In the genomic region with DNA sequence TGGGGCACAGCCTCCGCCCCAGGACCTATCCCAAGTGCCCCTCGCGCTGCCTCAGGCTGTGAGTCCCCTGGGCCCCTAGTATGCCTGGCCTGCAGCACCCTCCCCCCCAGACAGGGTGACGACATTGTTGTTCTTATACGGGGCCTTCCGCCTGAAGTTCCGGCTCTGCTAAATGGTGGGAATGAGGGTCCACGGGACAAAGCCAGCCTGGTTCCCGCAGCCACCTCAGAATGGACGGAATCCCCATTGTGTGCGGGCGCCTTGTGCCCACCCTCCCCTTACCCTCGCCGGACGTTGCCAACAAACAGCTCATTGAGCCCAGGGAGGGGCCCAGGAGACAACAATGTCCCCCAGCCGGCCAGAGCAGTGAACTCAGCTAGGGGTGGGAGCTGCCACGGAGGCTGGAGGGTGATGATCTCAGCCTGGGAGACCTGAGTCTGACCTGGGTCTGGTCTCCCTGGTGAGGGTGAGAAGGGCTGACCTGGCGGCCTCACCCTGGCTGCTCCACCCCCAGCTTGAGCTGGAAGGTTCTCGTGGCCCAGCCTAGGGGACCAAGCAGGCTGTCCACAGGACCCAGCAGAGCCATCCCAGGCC, we compare ENCODE assay signal across 22 cellular contexts. TPM values are rescaled to one million over a fixed set of nuclear protein-coding genes. Genes with fewer than 3 reads are reported as not detected.
A peak's percentile ranks its signal among the peaks of the same experiment; 100 is the strongest.
DNase-seq lines count a peak whose midpoint lies in the region; ATAC-seq, FAIRE-seq and TF ChIP-seq lines count a peak whose summit lies in the region.
"Had no signal": no experiment of that assay in that cellular context is flagged by ENCODE, and none has a peak within 500 bp of the region (broad histone marks: within the 10 kb centered on the region; RNA-seq: fewer than 3 reads in every experiment).

No MANE protein-coding gene starts in this region.

- no peak overlapping the region for H3K4ac ChIP-seq in IMR-90 (ENCODE audit: low read depth, low read length)

- H3K18ac ChIP-seq in IMR-90 (ENCODE audit: low read depth, low read length) = no peak overlapping the region

- no peak overlapping the region for H2BK20ac ChIP-seq in IMR-90 (ENCODE audit: low read depth, low read length)

- DNase-seq in IMR-90 (no peak), endothelial cell of umbilical vein (ENCODE audit: low read depth, low spot score) (peak; percentile 68), left lung (no peak), gastrocnemius medialis (no peak), foreskin keratinocyte (no peak), NCI-H69 (lab: John Stamatoyannopoulos, UW) (no peak)
- no peak for DNase-seq in activated CD4-positive, alpha-beta T cell treated with anti-CD3 and anti-CD28 coated beads, Interleukin-2, amount 50 U/mL, for 4 hours
- DNase-seq: activated naive CD4-positive, alpha-beta T cell treated with anti-CD3 and anti-CD28 coated beads, Interleukin-2, amount 10 ng/mL, durations not matched to agents 7 days and 5 days; activated T-cell treated with anti-CD3 and anti-CD28 coated beads, Interleukin-2, amount 50 U/mL, for 48 hours; CD4-positive, CD25-positive, alpha-beta regulatory T cell; DMS 273 treated with DMSO at 0.1 percent for 48 hours; H7; islet precursor cell; midbrain; NCI-H187 treated with DMSO at 0.1 percent for 48 hours; NCI-H2227 treated with DMSO at 0.1 percent for 48 hours; stimulated activated CD4-positive, alpha-beta T cell treated with anti-CD3 and anti-CD28 coated beads, Interleukin-2, amount 100 ng/mL, for 24 hours; testis had no signal

- H3K4me2 ChIP-seq in IMR-90 (ENCODE audit: low read depth, low read length) = no peak overlapping the region
- peak overlapping the region; percentile 14 for H3K4me2 ChIP-seq in endothelial cell of umbilical vein (ENCODE audit: insufficient read depth, low read length)
- H3K4me2 ChIP-seq: KMS-11 had no signal

- no peaks in the 10 kb centered on the region for H3K79me2 ChIP-seq in endothelial cell of umbilical vein (ENCODE audit: control insufficient read depth, insufficient read depth, low read length)

- CTCF ChIA-PET in IMR-90 (lab: Yijun Ruan, JAX) (no interaction called here), endothelial cell of umbilical vein (lab: Charles Lee) (interaction anchor here (0.9 to 6.5 kb wide), 10 partner anchors 9 to 100 kb away, joined by 3 to 100 read pairs (median 5); partner anchors contain the start of gene DLL4)

- H3K27ac ChIP-seq in IMR-90 (ENCODE audit: insufficient read depth, low read length) = no peak overlapping the region
- peak overlapping the region; percentile 95 for H3K27ac ChIP-seq in endothelial cell of umbilical vein (ENCODE audit: insufficient read depth, low read depth, low read length)
- H3K27ac ChIP-seq in left lung = peak overlapping the region; percentile 53 to 64
- peak overlapping the region; percentile 47 to 74 (median 68) for H3K27ac ChIP-seq in gastrocnemius medialis
- no peak overlapping the region for H3K27ac ChIP-seq in foreskin keratinocyte
- H3K27ac ChIP-seq: KMS-11, testis had no signal

- H3K56ac ChIP-seq in IMR-90 (ENCODE audit: extremely low read depth, insufficient read depth, low read length) = no peak overlapping the region; the same call in 1 of the 2 replicates

- H2AFZ ChIP-seq in IMR-90 (replicated peaks; ENCODE audit: low read length, poor library complexity) = peak overlapping the region; percentile 72
- H2AFZ ChIP-seq in endothelial cell of umbilical vein (ENCODE audit: low read depth, low read length) = peak overlapping the region; percentile 74

- H4K5ac ChIP-seq in IMR-90 (ENCODE audit: low read depth, low read length) = no peak overlapping the region

- H2AK9ac ChIP-seq in IMR-90 (replicated peaks; ENCODE audit: low read depth, low read length, poor library complexity) = peak overlapping the region; percentile 65

- no peaks in the 10 kb centered on the region for H4K20me1 ChIP-seq in IMR-90 (ENCODE audit: insufficient read depth, low read length)
- H4K20me1 ChIP-seq in endothelial cell of umbilical vein (replicated peaks; ENCODE audit: control insufficient read depth, extremely low read depth, insufficient read depth, low read length) = no peaks in the 10 kb centered on the region

- peaks cover 2% of the 10 kb centered on the region; the same call in 1 of the 2 replicates for H3K4me1 ChIP-seq in IMR-90 (ENCODE audit: control insufficient read depth, insufficient read depth, low read length)
- H3K4me1 ChIP-seq in endothelial cell of umbilical vein (ENCODE audit: control insufficient read depth, extremely low read depth, insufficient read depth, low read length) = peaks cover 46% of the 10 kb centered on the region
- peaks cover 0 to 23% of the 10 kb centered on the region in 2 donors for H3K4me1 ChIP-seq in left lung
- peaks cover 11 to 14% of the 10 kb centered on the region in 2 donors for H3K4me1 ChIP-seq in gastrocnemius medialis
- no peaks in the 10 kb centered on the region for H3K4me1 ChIP-seq in foreskin keratinocyte
- H3K4me1 ChIP-seq: testis had no signal

- peak; percentile 24; the same call in 1 of the 2 replicates for ATAC-seq in IMR-90 (ENCODE audit: low read depth)
- ATAC-seq in left lung = peak; percentile 7
- no peak for ATAC-seq in gastrocnemius medialis
- no peak for ATAC-seq in HG03159 (IDR thresholded peaks at IDR 0.05; ENCODE audit: unreplicated experiment)
- no peak for ATAC-seq in foreskin keratinocyte
- ATAC-seq: stimulated activated memory B cell treated with anti-CD40 and anti-IgM and Interleukin-4, amounts not matched to agents 10 μg/mL and 1 μg/mL and 100 μg/mL, for 72 hours had no signal

- H4K91ac ChIP-seq in IMR-90 (ENCODE audit: insufficient read depth, low read depth, low read length) = no peak overlapping the region

- no CpG with 5 or more reads among the region's 19 CpGs for WGBS in IMR-90 (ENCODE audit: extremely low coverage in 2 of 2, insufficient read length in 1 of 2), 2 experiments

- in situ Hi-C loops in IMR-90 (cut with MboI; ENCODE audit: low sequenced_read_pairs) (no loop called here), gastrocnemius medialis (cut with MboI; ENCODE audit: low sequenced_read_pairs in 4 of 4) (no loop called here)

- H3K9me3 ChIP-seq in IMR-90 (ENCODE audit: control insufficient read depth, insufficient read depth, low read length) (no peaks in the 10 kb centered on the region), endothelial cell of umbilical vein (replicated peaks; ENCODE audit: control insufficient read depth, insufficient read depth, low read length) (no peaks in the 10 kb centered on the region), left lung (no peaks in the 10 kb centered on the region), gastrocnemius medialis (no peaks in the 10 kb centered on the region)
- H3K9me3 ChIP-seq: testis had no signal

- intact Hi-C loops in IMR-90 (cut with micrococcal nuclease) (no loop called here), endothelial cell of umbilical vein (cut with micrococcal nuclease) (loop anchor here (1.0 kb wide), 3 partner anchors 10 to 22 kb away; partner anchors contain the start of gene DLL4), left lung (cut with DNase I) (no loop called here), gastrocnemius medialis (cut with DNase I; ENCODE audit: low total_unique reads) (no loop called here)

- TF ChIP-seq CTCF in IMR-90 (conservative IDR thresholded peaks at IDR 0.05; ENCODE audit: low read depth, low read length) (no peak), endothelial cell of umbilical vein (IDR thresholded peaks at IDR 0.05; ENCODE audit: extremely low read depth in 1 of 2, insufficient read depth in 1 of 2, low read depth in 1 of 2, low read length in 2 of 2) (no peak), left lung (IDR thresholded peaks at IDR 0.05) (no peak), gastrocnemius medialis (IDR thresholded peaks at IDR 0.05 in 4 of 5, conservative IDR thresholded peaks at IDR 0.05 in 1 of 5) (no peak), foreskin keratinocyte (conservative IDR thresholded peaks at IDR 0.05) (no peak)

- peak; percentile 71 for FAIRE-seq in endothelial cell of umbilical vein (lab: Jason Lieb, UNC)
- FAIRE-seq: frontal cortex had no signal

- H3K27me3 ChIP-seq in IMR-90 (ENCODE audit: control insufficient read depth, insufficient read depth, low read length) = no peaks in the 10 kb centered on the region
- no peaks in the 10 kb centered on the region for H3K27me3 ChIP-seq in endothelial cell of umbilical vein (ENCODE audit: control insufficient read depth in 2 of 2, insufficient read depth in 2 of 2, low read length in 2 of 2)
- no peaks in the 10 kb centered on the region for H3K27me3 ChIP-seq in left lung
- H3K27me3 ChIP-seq in gastrocnemius medialis = no peaks in the 10 kb centered on the region
- H3K27me3 ChIP-seq in foreskin keratinocyte = peaks cover 37% of the 10 kb centered on the region
- H3K27me3 ChIP-seq: testis had no signal

- H2AK5ac ChIP-seq in IMR-90 (ENCODE audit: low read depth, low read length) = no peak overlapping the region

- H3K23ac ChIP-seq in IMR-90 (ENCODE audit: low read depth, low read length) = no peak overlapping the region

- no peak overlapping the region; the same call in 2 of the 3 replicates for H2BK15ac ChIP-seq in IMR-90 (ENCODE audit: low read depth, low read length)

- H4K8ac ChIP-seq in IMR-90 (ENCODE audit: low read depth in 2 of 2, low read length in 2 of 2) = no peak overlapping the region; a peak in 1 of 4 replicates

- no TSS peak for BruUV-seq in IMR-90 (replicated peaks; lab: Mats Ljungman, UMichigan)
- BruUV-seq in endothelial cell of umbilical vein (replicated peaks; lab: Mats Ljungman, UMichigan) = no TSS peak

- dilution Hi-C loops in IMR-90 (cut with HindIII; ENCODE audit: low sequenced_read_pairs, unreplicated experiment) = no loop called here
- dilution Hi-C loops in endothelial cell of umbilical vein (cut with MboI; ENCODE audit: extremely low pct_ligation_motif_present, low sequenced_read_pairs) = no loop called here

- TF ChIP-seq RAD21 in IMR-90 (IDR thresholded peaks at IDR 0.05; ENCODE audit: low read length) = no peak

- H3K4me3 ChIP-seq in IMR-90 (ENCODE audit: insufficient read depth, low read depth, low read length) (no peak overlapping the region), endothelial cell of umbilical vein (replicated peaks in 1 of 3; ENCODE audit: insufficient read depth in 1 of 3, low read depth in 1 of 3, low read length in 3 of 3) (no peak overlapping the region), left lung (no peak overlapping the region), gastrocnemius medialis (peak overlapping the region in 2 of 4 donors; percentile 22 to 25)
- H3K4me3 ChIP-seq: testis had no signal

- H3K9ac ChIP-seq in IMR-90 (ENCODE audit: low read depth, low read length) (no peak overlapping the region), endothelial cell of umbilical vein (replicated peaks; ENCODE audit: extremely low read depth, insufficient read depth, low read length) (peak overlapping the region; percentile 81)
- H3K9ac ChIP-seq: KMS-11 had no signal

- POLR2A ChIA-PET in IMR-90 (lab: Charles Lee; ENCODE audit: unreplicated experiment) = interaction anchor here (0.7 kb wide), 1 partner anchor 22 kb away, joined by 3 read pairs; no protein-coding TSS in a partner anchor
- POLR2A ChIA-PET in endothelial cell of umbilical vein (lab: Charles Lee) = interaction anchor here (0.9 to 3.1 kb wide), 3 partner anchors 10 to 12 kb away, joined by 3 to 14 read pairs (median 4); partner anchors contain the start of gene DLL4

- H3K9me1 ChIP-seq in IMR-90 (ENCODE audit: insufficient read depth, low read length) (peaks cover 3% of the 10 kb centered on the region), endothelial cell of umbilical vein (replicated peaks; ENCODE audit: control insufficient read depth, extremely low read depth, insufficient read depth, low read length) (no peaks in the 10 kb centered on the region)

- H2BK120ac ChIP-seq in IMR-90 (ENCODE audit: low read depth, low read length) = no peak overlapping the region

- no peaks in the 10 kb centered on the region for H3K36me3 ChIP-seq in IMR-90 (ENCODE audit: control insufficient read depth, insufficient read depth, low read length)
- no peaks in the 10 kb centered on the region for H3K36me3 ChIP-seq in endothelial cell of umbilical vein (ENCODE audit: control insufficient read depth in 2 of 2, extremely low read depth in 1 of 2, insufficient read depth in 2 of 2, low read length in 2 of 2)
- no peaks in the 10 kb centered on the region for H3K36me3 ChIP-seq in left lung
- H3K36me3 ChIP-seq in gastrocnemius medialis = no peaks in the 10 kb centered on the region

- no peak overlapping the region for H2BK5ac ChIP-seq in IMR-90 (ENCODE audit: low read depth, low read length, poor library complexity, severe bottlenecking)

- TF ChIP-seq POLR2A in IMR-90 (IDR thresholded peaks at IDR 0.05; ENCODE audit: low read depth, low read length) (no peak), endothelial cell of umbilical vein (IDR thresholded peaks at IDR 0.05; ENCODE audit: low read depth, low read length) (no peak), gastrocnemius medialis (IDR thresholded peaks at IDR 0.05) (no peak)

- H3K14ac ChIP-seq in IMR-90 (replicated peaks; ENCODE audit: low read depth, low read length) = no peak overlapping the region

- no peaks in the 10 kb centered on the region for H3K79me1 ChIP-seq in IMR-90 (ENCODE audit: low read depth in 1 of 2, low read length in 2 of 2)

RNA-seq across cellular contexts. Expression of gene DLL4, which starts 10.2 kb away (rescaled TPM):
- total RNA-seq in IMR-90 (2012; rRNA removed) (1.7 and 1.8 TPM in 2 replicates), endothelial cell of umbilical vein (55.2 and 75.8 TPM in 2 replicates), left lung (10 to 100 TPM; 10.4 to 18.1 TPM), gastrocnemius medialis (10 to 100 TPM in 2 of 4 donors, 1 to 10 TPM in 2; 5.9 to 15.7 (median 8.9) TPM), foreskin keratinocyte (not detected in 2 replicates)
- polyA plus RNA-seq in IMR-90 (2012; rRNA removed) (3.4 and 3.6 TPM in 2 replicates), endothelial cell of umbilical vein (25.5 and 57.8 TPM in 2 replicates), foreskin keratinocyte (not detected in 2 replicates)
- polyA plus RNA-seq in IMR-90 (2012; cell fraction: cytosol; rRNA removed) = 2.3 and 2.9 TPM in 2 replicates
- polyA plus RNA-seq in IMR-90 (2012; cell fraction: nucleus; rRNA removed; ENCODE audit: low replicate concordance) = 2.4 and 5.1 TPM in 2 replicates
- 26.3 and 26.9 TPM in 2 replicates for polyA plus RNA-seq in endothelial cell of umbilical vein (2011; cell fraction: cytosol; rRNA removed)
- polyA plus RNA-seq in endothelial cell of umbilical vein (2011; cell fraction: nucleus; rRNA removed) = 173 and 179 TPM in 2 replicates
- 3.9 and 5.5 TPM in 2 replicates for polyA plus RNA-seq in endothelial cell of umbilical vein (2012)
- 41.3 and 85.8 TPM in 2 replicates for polyA minus RNA-seq in endothelial cell of umbilical vein
- 7.6 TPM for polyA minus RNA-seq in endothelial cell of umbilical vein (2011; cell fraction: cytosol; rRNA and poly(A)+ RNA removed)
- polyA minus RNA-seq in endothelial cell of umbilical vein (2011; cell fraction: nucleus; rRNA and poly(A)+ RNA removed) = 142 and 155 TPM in 2 replicates
- total RNA-seq: CD4-positive, CD25-positive, alpha-beta regulatory T cell; H7 had no signal
- polyA plus RNA-seq: CD4-positive, CD25-positive, alpha-beta regulatory T cell had no signal

RNA-seq across cellular contexts. Expression of gene VPS18, which starts 24.6 kb away (rescaled TPM):
- total RNA-seq in IMR-90 (2012; rRNA removed) = 30.0 and 32.3 TPM in 2 replicates
- polyA plus RNA-seq in IMR-90 (2012; rRNA removed) = 19.3 and 20.8 TPM in 2 replicates
- polyA plus RNA-seq in IMR-90 (2012; cell fraction: cytosol; rRNA removed) = 15.0 and 19.5 TPM in 2 replicates
- polyA plus RNA-seq in IMR-90 (2012; cell fraction: nucleus; rRNA removed; ENCODE audit: low replicate concordance) = 15.5 and 29.3 TPM in 2 replicates
- total RNA-seq in endothelial cell of umbilical vein = 32.8 and 33.3 TPM in 2 replicates
- 29.3 and 34.1 TPM in 2 replicates for polyA plus RNA-seq in endothelial cell of umbilical vein
- polyA plus RNA-seq in endothelial cell of umbilical vein (2011; cell fraction: cytosol; rRNA removed) = 19.1 and 21.5 TPM in 2 replicates
- polyA plus RNA-seq in endothelial cell of umbilical vein (2011; cell fraction: nucleus; rRNA removed) = 24.1 and 25.4 TPM in 2 replicates
- polyA plus RNA-seq in endothelial cell of umbilical vein (2012) = 22.5 and 22.6 TPM in 2 replicates
- polyA minus RNA-seq in endothelial cell of umbilical vein = 50.3 and 70.1 TPM in 2 replicates
- 41.5 TPM for polyA minus RNA-seq in endothelial cell of umbilical vein (2011; cell fraction: cytosol; rRNA and poly(A)+ RNA removed)
- 20.5 and 25.5 TPM in 2 replicates for polyA minus RNA-seq in endothelial cell of umbilical vein (2011; cell fraction: nucleus; rRNA and poly(A)+ RNA removed)
- total RNA-seq in left lung = 10 to 100 TPM; 26.3 to 29.0 TPM
- 10 to 100 TPM; 18.5 to 26.1 (median 19.3) TPM for total RNA-seq in gastrocnemius medialis
- 17.7 and 20.6 TPM in 2 replicates for total RNA-seq in foreskin keratinocyte
- 10.4 and 11.4 TPM in 2 replicates for polyA plus RNA-seq in foreskin keratinocyte

RNA-seq across cellular contexts. Expression of gene CHAC1, which starts 34.4 kb away (rescaled TPM):
- 41.9 and 51.3 TPM in 2 replicates for total RNA-seq in IMR-90 (2012; rRNA removed)
- polyA plus RNA-seq in IMR-90 (2012; rRNA removed) = 72.5 and 77.8 TPM in 2 replicates
- 40.3 and 108 TPM in 2 replicates for polyA plus RNA-seq in IMR-90 (2012; cell fraction: cytosol; rRNA removed)
- polyA plus RNA-seq in IMR-90 (2012; cell fraction: nucleus; rRNA removed; ENCODE audit: low replicate concordance) = 31.6 and 74.8 TPM in 2 replicates
- 4.6 and 5.6 TPM in 2 replicates for total RNA-seq in endothelial cell of umbilical vein
- 18.9 and 25.7 TPM in 2 replicates for polyA plus RNA-seq in endothelial cell of umbilical vein
- polyA plus RNA-seq in endothelial cell of umbilical vein (2011; cell fraction: cytosol; rRNA removed) = 13.1 and 22.6 TPM in 2 replicates
- 25.1 and 29.0 TPM in 2 replicates for polyA plus RNA-seq in endothelial cell of umbilical vein (2011; cell fraction: nucleus; rRNA removed)
- polyA plus RNA-seq in endothelial cell of umbilical vein (2012) = 3.2 and 4.3 TPM in 2 replicates
- polyA minus RNA-seq in endothelial cell of umbilical vein = 10.6 and 13.9 TPM in 2 replicates
- 31.1 TPM for polyA minus RNA-seq in endothelial cell of umbilical vein (2011; cell fraction: cytosol; rRNA and poly(A)+ RNA removed)
- 22.0 and 32.1 TPM in 2 replicates for polyA minus RNA-seq in endothelial cell of umbilical vein (2011; cell fraction: nucleus; rRNA and poly(A)+ RNA removed)
- total RNA-seq in left lung = 1 to 10 TPM; 3.5 to 5.8 TPM
- total RNA-seq in gastrocnemius medialis = 100 to 1,000 TPM in 3 of 4 donors, 10 to 100 TPM in 1; 93.4 to 320 (median 139) TPM
- 14.4 and 18.5 TPM in 2 replicates for total RNA-seq in foreskin keratinocyte
- polyA plus RNA-seq in foreskin keratinocyte = 16.2 and 21.7 TPM in 2 replicates

RNA-seq across cellular contexts. Expression of gene RHOV, which starts 44.9 kb away (rescaled TPM):
- total RNA-seq in IMR-90 (2012; rRNA removed) (not detected in 2 replicates), endothelial cell of umbilical vein (0.18 and 0.20 TPM in 2 replicates), left lung (1 to 10 TPM in 1 of 2 donors, under 1 TPM in 1; 0.55 to 1.5 TPM), gastrocnemius medialis (not detected), foreskin keratinocyte (0.17 and 0.18 TPM in 2 replicates)
- polyA plus RNA-seq in IMR-90 (2012; rRNA removed) (0.07 and 0.10 TPM in 2 replicates), endothelial cell of umbilical vein (0.15 and 0.19 TPM in 2 replicates), foreskin keratinocyte (0.37 and 0.55 TPM in 2 replicates)
- 0.05 TPM in 1 of 2 replicates, not detected in the other for polyA plus RNA-seq in IMR-90 (2012; cell fraction: cytosol; rRNA removed)
- polyA plus RNA-seq in IMR-90 (2012; cell fraction: nucleus; rRNA removed; ENCODE audit: low replicate concordance) = 0.48 and 0.57 TPM in 2 replicates
- polyA plus RNA-seq in endothelial cell of umbilical vein (2011; cell fraction: cytosol; rRNA removed) = 0.04 and 0.08 TPM in 2 replicates
- polyA plus RNA-seq in endothelial cell of umbilical vein (2011; cell fraction: nucleus; rRNA removed) = 1.1 TPM in 2 replicates
- 0.23 and 0.35 TPM in 2 replicates for polyA plus RNA-seq in endothelial cell of umbilical vein (2012)
- 0.15 TPM in 1 of 2 replicates, not detected in the other for polyA minus RNA-seq in endothelial cell of umbilical vein
- polyA minus RNA-seq in endothelial cell of umbilical vein (2011; cell fraction: cytosol; rRNA and poly(A)+ RNA removed) = 29.2 TPM
- 0.38 and 0.96 TPM in 2 replicates for polyA minus RNA-seq in endothelial cell of umbilical vein (2011; cell fraction: nucleus; rRNA and poly(A)+ RNA removed)
- total RNA-seq: CD4-positive, CD25-positive, alpha-beta regulatory T cell had no signal

Comparison
In these comparisons a context has a peak if more than half of its experiments do, and no peak if none do; other contexts are left out.
1. ATAC-seq: peak in IMR-90 (single experiment) and left lung (single experiment); none in gastrocnemius medialis (0 of 2), HG03159 (single experiment) and foreskin keratinocyte (single experiment).
2. H3K27ac ChIP-seq: peak in endothelial cell of umbilical vein (single experiment), left lung (2 of 2) and gastrocnemius medialis (4 of 4); none in IMR-90 (single experiment) and foreskin keratinocyte (single experiment).